1 cellular context compared by ENCODE assay signal in genomic region chr6:33880104-33880678, GRCh38.
TF ChIP-seq lines count a peak whose summit lies in the region.

No MANE protein-coding gene starts in this region.

TF ChIP-seq in GM23338, 12 proteins besides CTCF, POLR2A, EP300 and RAD21 (continued from another document):
- TF ChIP-seq ZNF462 (CRISPR knock-in tag; IDR thresholded peaks at IDR 0.05) (no peak), JUNB (IDR thresholded peaks at IDR 0.05; ENCODE audit: unreplicated experiment) (no peak), ZNF114 (CRISPR knock-in tag; IDR thresholded peaks at IDR 0.05) (no peak)
